In genomic region chr6:36442671-36443497, GRCh38 we compare ENCODE assay signal across 1 cellular context.
TF ChIP-seq lines count a peak whose summit lies in the region.

TSS of gene KCTD20 (plus strand) at chr6:36443000. CDS start at chr6:36470098, 27,098 bp downstream.
TSS of gene PXT1 (minus strand) at chr6:36442854. CDS start at chr6:36426082, 16,772 bp downstream.

TF ChIP-seq in HepG2, 621 proteins besides CTCF, POLR2A, EP300 and RAD21 (continued from another document and continues in another):
- no peak for TF ChIP-seq CSRNP1 (CRISPR knock-in tag; IDR thresholded peaks at IDR 0.05)
- TF ChIP-seq ZKSCAN8 (CRISPR knock-in tag; IDR thresholded peaks at IDR 0.05; ENCODE audit: borderline replicate concordance), result peak; percentile 82
- TF ChIP-seq ZSCAN31 (CRISPR knock-in tag; IDR thresholded peaks at IDR 0.05; ENCODE audit: low read depth), result peak; percentile 93
- no peak for TF ChIP-seq RERE (CRISPR knock-in tag; IDR thresholded peaks at IDR 0.05; ENCODE audit: low read depth)
- TF ChIP-seq TGIF2 (CRISPR knock-in tag; IDR thresholded peaks at IDR 0.05), result peak; percentile 84; the same call in 1 of the 2 replicates
- 0 out of 2 replicates have a peak, but pooled peaks have one; percentile 41 for TF ChIP-seq ZNF296 (CRISPR knock-in tag; conservative IDR thresholded peaks at IDR 0.05)
- TF ChIP-seq THAP8 (CRISPR knock-in tag; IDR thresholded peaks at IDR 0.05; ENCODE audit: borderline replicate concordance), result peak; percentile 96; the same call in 1 of the 2 replicates
- TF ChIP-seq SAFB2 (CRISPR knock-in tag; IDR thresholded peaks at IDR 0.05; ENCODE audit: borderline replicate concordance, low read depth), result peak; percentile 98; the same call in 1 of the 2 replicates
- TF ChIP-seq ZBED4 (CRISPR knock-in tag; IDR thresholded peaks at IDR 0.05; ENCODE audit: borderline replicate concordance), result peak; percentile 74; the same call in 1 of the 2 replicates
- TF ChIP-seq ESRRA (CRISPR knock-in tag; IDR thresholded peaks at IDR 0.05; ENCODE audit: low read depth), result peak; percentile 53; the same call in 1 of the 2 replicates
- TF ChIP-seq NFIB (CRISPR knock-in tag; IDR thresholded peaks at IDR 0.05; ENCODE audit: borderline replicate concordance), result no peak
- TF ChIP-seq SOX13 (IDR thresholded peaks at IDR 0.05), result no peak
- TF ChIP-seq SOX13 (CRISPR knock-in tag; conservative IDR thresholded peaks at IDR 0.05 in 1 of 2, IDR thresholded peaks at IDR 0.05 in 1 of 2), result peak in 1 of 2 experiments; percentile 28; a peak in 1 of 4 replicates
- TF ChIP-seq SKI (IDR thresholded peaks at IDR 0.05; ENCODE audit: partially characterized antibody), result peak; percentile 93
- peak; percentile 72; the same call in 1 of the 2 replicates for TF ChIP-seq SSRP1 (CRISPR knock-in tag; IDR thresholded peaks at IDR 0.05)
- peak; percentile 93 for TF ChIP-seq ZNF883 (CRISPR knock-in tag; IDR thresholded peaks at IDR 0.05; ENCODE audit: not compliant biosample characterization)
- TF ChIP-seq MNT (IDR thresholded peaks at IDR 0.05), result peak; percentile 40; the same call in 1 of the 2 replicates
- peak; percentile 80 for TF ChIP-seq ZNF746 (CRISPR knock-in tag; IDR thresholded peaks at IDR 0.05)
- TF ChIP-seq WIZ (CRISPR knock-in tag; IDR thresholded peaks at IDR 0.05), result peak; percentile 91
- TF ChIP-seq PRPF4 (IDR thresholded peaks at IDR 0.05; ENCODE audit: low read depth, low read length, poor library complexity, severe bottlenecking), result no peak
- TF ChIP-seq ZNF615 (CRISPR knock-in tag; IDR thresholded peaks at IDR 0.05; ENCODE audit: borderline replicate concordance), result no peak
- peak; percentile 88 for TF ChIP-seq ZNF614 (CRISPR knock-in tag; IDR thresholded peaks at IDR 0.05; ENCODE audit: borderline replicate concordance)
- peak; percentile 85; the same call in 1 of the 2 replicates for TF ChIP-seq ZNF713 (CRISPR knock-in tag; IDR thresholded peaks at IDR 0.05)
- TF ChIP-seq ZBTB40 (IDR thresholded peaks at IDR 0.05), result no peak
- peak; percentile 79 for TF ChIP-seq ZBTB40 (CRISPR knock-in tag; IDR thresholded peaks at IDR 0.05)
- 0 out of 2 replicates have a peak, but pooled peaks have one; percentile 51 for TF ChIP-seq BATF2 (CRISPR knock-in tag; IDR thresholded peaks at IDR 0.05)
- TF ChIP-seq ZNF564 (CRISPR knock-in tag; IDR thresholded peaks at IDR 0.05), result peak; percentile 91
- no peak for TF ChIP-seq MED13 (CRISPR knock-in tag; IDR thresholded peaks at IDR 0.05)
- no peak for TF ChIP-seq DPF2 (CRISPR knock-in tag; IDR thresholded peaks at IDR 0.05; ENCODE audit: borderline replicate concordance, low read depth)
- TF ChIP-seq SMC3 (IDR thresholded peaks at IDR 0.05; ENCODE audit: low read length), result no peak
- TF ChIP-seq ZNF20 (CRISPR knock-in tag; IDR thresholded peaks at IDR 0.05), result no peak
- peak; percentile 70; the same call in 1 of the 2 replicates for TF ChIP-seq CBFB (CRISPR knock-in tag; IDR thresholded peaks at IDR 0.05)
- TF ChIP-seq MEIS1 (CRISPR knock-in tag; IDR thresholded peaks at IDR 0.05; ENCODE audit: borderline replicate concordance), result 0 out of 2 replicates have a peak, but pooled peaks have one; percentile 48
- TF ChIP-seq PHF8 (CRISPR knock-in tag; IDR thresholded peaks at IDR 0.05), result peak; percentile 97
